Comparison of ENCODE assay signal across 25 cellular contexts in genomic region chr1:29409616-29410015, GRCh38.
"Had no signal": no experiment of that assay in that cellular context is flagged by ENCODE, and none has a peak within 500 bp of the region (broad histone marks: within the 10 kb centered on the region; RNA-seq: fewer than 3 reads in every experiment).

No MANE protein-coding gene starts in this region.

- H3K9me3 ChIP-seq: colonic mucosa, gastrocnemius medialis, lower lobe of right lung had no signal

- H3K36me3 Mint-ChIP-seq: naive thymus-derived CD4-positive, alpha-beta T cell had no signal

- H3K27me3 ChIP-seq: colonic mucosa had no signal

- H3K36me3 ChIP-seq: colonic mucosa, esophagus squamous epithelium, gastrocnemius medialis, heart right ventricle, left lung, lower lobe of right lung had no signal

- H3K4me1 ChIP-seq: colonic mucosa, esophagus squamous epithelium, gastrocnemius medialis, heart right ventricle, left lung, lower lobe of right lung had no signal

- H3K27ac ChIP-seq: colonic mucosa, dorsolateral prefrontal cortex, epithelial cell of prostate, esophagus squamous epithelium, gastrocnemius medialis, heart right ventricle, left lung, lower lobe of right lung had no signal

- DNase-seq: colonic mucosa; dermis blood vessel endothelial cell; dorsolateral prefrontal cortex; effector CD4-positive, alpha-beta T cell; effector memory CD4-positive, alpha-beta T cell; erythroblast; esophagus squamous epithelium; foreskin fibroblast; foreskin melanocyte; gastrocnemius medialis; glutamatergic neuron; head of caudate nucleus; heart right ventricle; hippocampal formation; kidney; kidney glomerular epithelial cell; left colon; left lung; left ventricle myocardium superior; lower lobe of right lung; mesenchymal stem cell; midbrain; naive thymus-derived CD4-positive, alpha-beta T cell had no signal

- H3K4me3 Mint-ChIP-seq: naive thymus-derived CD4-positive, alpha-beta T cell had no signal

- H3K27ac Mint-ChIP-seq: naive thymus-derived CD4-positive, alpha-beta T cell had no signal

- H3K4me3 ChIP-seq: colonic mucosa, dorsolateral prefrontal cortex, esophagus squamous epithelium, gastrocnemius medialis, heart right ventricle, left lung, lower lobe of right lung had no signal

- ATAC-seq: esophagus mucosa; gastrocnemius medialis; heart right ventricle; left colon; left lung; left ventricle myocardium superior; lower lobe of right lung; naive thymus-derived CD4-positive, alpha-beta T cell had no signal
